In genomic region chr17:28528329-28529011, GRCh38 we compare ENCODE assay signal across 23 cellular contexts. TPM values are rescaled to one million over a fixed set of nuclear protein-coding genes. Genes with fewer than 3 reads are reported as not detected.
DNase-seq lines count a peak whose midpoint lies in the region; ATAC-seq and TF ChIP-seq lines count a peak whose summit lies in the region.
"Had no signal": no experiment of that assay in that cellular context is flagged by ENCODE, and none has a peak within 500 bp of the region (broad histone marks: within the 10 kb centered on the region; RNA-seq: fewer than 3 reads in every experiment).

No MANE protein-coding gene starts in this region.

- DNase-seq in EL (peak; percentile 39), OCI-M1 (lab: John Stamatoyannopoulos, UW) (peak; percentile 37), prostate gland (ENCODE audit: low spot score) (no peak), NCI-H1105 (lab: John Stamatoyannopoulos, UW) (no peak), glutamatergic neuron (no peak)
- no peak for DNase-seq in activated naive CD8-positive, alpha-beta T cell treated with anti-CD3 and anti-CD28 coated beads for 36 hours
- DNase-seq: activated CD4-positive, alpha-beta T cell treated with anti-CD3 and anti-CD28 coated beads for 1 hour; activated effector memory CD4-positive, alpha-beta T cell treated with Interleukin-2 at 50 U/mL for 16 hours; anterior cingulate cortex; BE2C; effector memory CD4-positive, alpha-beta T cell; foreskin melanocyte; KBM-7; left ventricle myocardium inferior; NCI-H1417 treated with DMSO at 0.1 percent for 48 hours; NCI-H2227 treated with DMSO at 0.1 percent for 48 hours; T1000 had no signal

- peaks cover 30% of the 10 kb centered on the region for H3K4me1 ChIP-seq in prostate gland (replicated peaks)
- H3K4me1 ChIP-seq: BE2C, left ventricle myocardium inferior had no signal

- peak; percentile 57 for ATAC-seq in esophagus mucosa
- no peak for ATAC-seq in GM18505 (IDR thresholded peaks at IDR 0.05; ENCODE audit: unreplicated experiment)

- no peak overlapping the region for H3K27ac Mint-ChIP-seq in glutamatergic neuron (ENCODE audit: unreplicated experiment)
- no peak overlapping the region for H3K27ac Mint-ChIP-seq in activated naive CD8-positive, alpha-beta T cell treated with anti-CD3 and anti-CD28 coated beads for 36 hours

- H3K36me3 ChIP-seq in prostate gland, result no peaks in the 10 kb centered on the region
- H3K36me3 ChIP-seq: BE2C, left ventricle myocardium inferior, pancreas, SJSA1, thyroid gland had no signal

- no peaks in the 10 kb centered on the region for H3K9me3 ChIP-seq in prostate gland
- H3K9me3 ChIP-seq: BE2C, left ventricle myocardium inferior, pancreas, SJSA1, thyroid gland had no signal

- no peak overlapping the region for H3K4me3 Mint-ChIP-seq in glutamatergic neuron (ENCODE audit: unreplicated experiment)
- H3K4me3 Mint-ChIP-seq in activated naive CD8-positive, alpha-beta T cell treated with anti-CD3 and anti-CD28 coated beads for 36 hours, result no peak overlapping the region

- TF ChIP-seq CTCF in prostate gland (IDR thresholded peaks at IDR 0.05) (no peak), glutamatergic neuron (IDR thresholded peaks at IDR 0.05; ENCODE audit: partially characterized antibody, unreplicated experiment) (no peak)

- intact Hi-C loops in prostate gland (cut with DNase I), result no loop called here

- H3K9me3 Mint-ChIP-seq in glutamatergic neuron (ENCODE audit: unreplicated experiment), result peaks cover 6% of the 10 kb centered on the region
- no peaks in the 10 kb centered on the region for H3K9me3 Mint-ChIP-seq in activated naive CD8-positive, alpha-beta T cell treated with anti-CD3 and anti-CD28 coated beads for 36 hours

- TF ChIP-seq POLR2A in prostate gland (IDR thresholded peaks at IDR 0.05) (no peak), GM18505 (IDR thresholded peaks at IDR 0.05; ENCODE audit: borderline replicate concordance, extremely low read depth, insufficient read depth, insufficient read length) (no peak)

- peaks cover 3% of the 10 kb centered on the region for H3K27me3 Mint-ChIP-seq in glutamatergic neuron (ENCODE audit: unreplicated experiment)
- H3K27me3 Mint-ChIP-seq in activated naive CD8-positive, alpha-beta T cell treated with anti-CD3 and anti-CD28 coated beads for 36 hours, result no peaks in the 10 kb centered on the region

- WGBS in prostate gland, result 67% methylated on average over 8 of the region's 9 CpGs

- peaks cover 19% of the 10 kb centered on the region for H3K4me1 Mint-ChIP-seq in glutamatergic neuron (ENCODE audit: low read depth, unreplicated experiment)
- no peaks in the 10 kb centered on the region for H3K4me1 Mint-ChIP-seq in activated naive CD8-positive, alpha-beta T cell treated with anti-CD3 and anti-CD28 coated beads for 36 hours

- H3K27me3 ChIP-seq in prostate gland (replicated peaks; ENCODE audit: insufficient read depth), result no peaks in the 10 kb centered on the region
- H3K27me3 ChIP-seq: BE2C, pancreas, SJSA1, thyroid gland had no signal

- H3K4me3 ChIP-seq in prostate gland, result no peak overlapping the region
- H3K4me3 ChIP-seq: left ventricle myocardium inferior, pancreas, SJSA1, thyroid gland had no signal

- no peaks in the 10 kb centered on the region for H3K36me3 Mint-ChIP-seq in glutamatergic neuron (ENCODE audit: unreplicated experiment)
- no peaks in the 10 kb centered on the region for H3K36me3 Mint-ChIP-seq in activated naive CD8-positive, alpha-beta T cell treated with anti-CD3 and anti-CD28 coated beads for 36 hours

- peak overlapping the region; percentile 70 to 73 for H3K27ac ChIP-seq in prostate gland
- H3K27ac ChIP-seq: left ventricle myocardium inferior, pancreas, SJSA1 had no signal

RNA-seq across cellular contexts. Expression of gene FOXN1, which starts 22.3 kb away (rescaled TPM):
- 14.8 TPM for total RNA-seq in esophagus mucosa
- 1 to 10 TPM in 1 of 2 donors, under 1 TPM in 1; 0.64 to 1.2 TPM for total RNA-seq in prostate gland
- not detected for total RNA-seq in glutamatergic neuron (ENCODE audit: unreplicated experiment)
- not detected for total RNA-seq in activated naive CD8-positive, alpha-beta T cell treated with anti-CD3 and anti-CD28 coated beads for 36 hours
- total RNA-seq: left ventricle myocardium inferior, SJSA1, skeletal muscle tissue had no signal

RNA-seq across cellular contexts. Expression of gene UNC119, which starts 24.0 kb away (rescaled TPM):
- total RNA-seq in esophagus mucosa (19.2 TPM), prostate gland (100 to 1,000 TPM in 1 of 2 donors, 10 to 100 TPM in 1; 51.1 to 154 TPM), glutamatergic neuron (ENCODE audit: unreplicated experiment) (57.2 TPM)
- 10 to 100 TPM; 31.5 to 34.3 TPM for total RNA-seq in activated naive CD8-positive, alpha-beta T cell treated with anti-CD3 and anti-CD28 coated beads for 36 hours

RNA-seq across cellular contexts. Expression of gene PIGS, which starts 42.9 kb away (rescaled TPM):
- total RNA-seq in esophagus mucosa (37.3 TPM), prostate gland (100 to 1,000 TPM in 1 of 2 donors, 10 to 100 TPM in 1; 68.7 to 131 TPM), glutamatergic neuron (ENCODE audit: unreplicated experiment) (63.1 TPM)
- 10 to 100 TPM; 41.5 to 42.5 TPM for total RNA-seq in activated naive CD8-positive, alpha-beta T cell treated with anti-CD3 and anti-CD28 coated beads for 36 hours

RNA-seq across cellular contexts. Expression of gene ALDOC, which starts 48.2 kb away (rescaled TPM):
- total RNA-seq in esophagus mucosa (24.9 TPM), prostate gland (10 to 100 TPM; 49.5 to 55.0 TPM), glutamatergic neuron (ENCODE audit: unreplicated experiment) (50.9 TPM)
- total RNA-seq in activated naive CD8-positive, alpha-beta T cell treated with anti-CD3 and anti-CD28 coated beads for 36 hours, result 10 to 100 TPM; 85.6 to 85.8 TPM

RNA-seq across cellular contexts. Expression of gene SLC13A2, which starts 55.0 kb away (rescaled TPM):
- total RNA-seq in esophagus mucosa (not detected), prostate gland (under 1 TPM; 0.09 to 0.68 TPM), glutamatergic neuron (ENCODE audit: unreplicated experiment) (not detected)
- total RNA-seq in activated naive CD8-positive, alpha-beta T cell treated with anti-CD3 and anti-CD28 coated beads for 36 hours, result not detected
- total RNA-seq: left ventricle myocardium inferior, SJSA1, skeletal muscle tissue, thyroid gland had no signal

Comparison
In these comparisons a context has a peak if more than half of its experiments do, and no peak if none do; other contexts are left out.
1. DNase-seq: peak in EL (single experiment) and OCI-M1 (single experiment); none in prostate gland (single experiment), NCI-H1105 (single experiment), glutamatergic neuron (single experiment) and activated naive CD8-positive, alpha-beta T cell treated with anti-CD3 and anti-CD28 coated beads for 36 hours (single experiment).